ENCODE assay signal across 1 cellular context in genomic region chr10:101018118-101018599, GRCh38.
TF ChIP-seq lines count a peak whose summit lies in the region.

No MANE protein-coding gene starts in this region.

TF ChIP-seq in H1, 55 proteins besides CTCF, POLR2A, EP300 and RAD21:
- TF ChIP-seq SIN3A (conservative IDR thresholded peaks at IDR 0.05 in 1 of 2, IDR thresholded peaks at IDR 0.05 in 1 of 2; ENCODE audit: low read depth in 1 of 2, low read length in 2 of 2) (peak in 1 of 2 experiments; percentile 65; a peak in 1 of 4 replicates), SP1 (IDR thresholded peaks at IDR 0.05; ENCODE audit: low read depth, low read length) (no peak), EZH2 (IDR thresholded peaks at IDR 0.05; ENCODE audit: low read depth, low read length, severe bottlenecking) (peak; percentile 48), CTBP2 (IDR thresholded peaks at IDR 0.05; ENCODE audit: borderline replicate concordance, insufficient read depth, insufficient read length, low read length) (peak; percentile 18), EGR1 (IDR thresholded peaks at IDR 0.05; ENCODE audit: borderline replicate concordance, low read depth, low read length) (peak; percentile 66; the same call in 1 of the 2 replicates), SUZ12 (IDR thresholded peaks at IDR 0.05; ENCODE audit: low read length) (peak; percentile 67)
